In the genomic region with DNA sequence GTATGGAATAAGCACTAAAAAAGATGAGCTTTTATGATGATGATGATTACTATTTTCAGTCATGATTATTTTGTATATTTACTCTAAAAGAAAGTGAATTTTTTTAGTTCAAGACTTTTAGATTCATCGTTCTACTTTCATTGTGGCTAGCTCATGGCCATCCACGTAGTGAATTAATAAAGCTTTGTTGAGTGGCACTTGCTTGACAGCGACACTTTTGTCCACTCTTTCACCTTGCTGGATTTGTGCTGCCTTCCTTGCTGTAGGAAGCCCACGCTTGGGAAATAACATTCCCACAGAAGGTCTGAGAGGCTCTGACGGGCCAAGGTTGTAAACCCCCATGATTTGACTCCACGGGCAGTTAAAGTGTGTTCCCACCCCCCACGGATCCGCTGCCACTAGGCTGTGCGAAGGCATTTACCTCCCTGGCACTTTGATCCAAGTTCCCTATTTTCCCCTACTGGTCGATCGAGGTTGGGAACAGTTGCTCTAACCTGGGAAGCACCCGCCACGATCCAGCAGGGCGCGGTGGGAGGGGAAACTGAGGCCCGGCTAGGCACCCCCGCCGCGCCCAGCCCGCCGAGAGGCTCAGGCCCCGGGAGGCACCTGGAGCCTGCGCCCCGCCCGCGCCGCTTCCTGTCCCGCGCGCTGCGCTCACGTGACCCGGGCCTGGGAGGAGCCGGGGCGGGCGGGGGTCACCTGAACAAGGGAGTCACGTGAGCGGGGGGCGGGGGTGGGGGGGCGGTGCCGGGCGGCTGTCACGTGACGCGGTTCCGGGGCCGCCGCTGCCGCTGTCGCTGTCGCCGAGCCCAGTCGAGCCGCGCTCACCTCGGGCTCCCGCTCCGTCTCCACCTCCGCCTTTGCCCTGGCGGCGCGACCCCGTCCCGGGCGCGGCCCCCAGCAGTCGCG, we compare ENCODE assay signal across 1 cellular context.
TF ChIP-seq lines count a peak whose summit lies in the region.

A gene with protein sequence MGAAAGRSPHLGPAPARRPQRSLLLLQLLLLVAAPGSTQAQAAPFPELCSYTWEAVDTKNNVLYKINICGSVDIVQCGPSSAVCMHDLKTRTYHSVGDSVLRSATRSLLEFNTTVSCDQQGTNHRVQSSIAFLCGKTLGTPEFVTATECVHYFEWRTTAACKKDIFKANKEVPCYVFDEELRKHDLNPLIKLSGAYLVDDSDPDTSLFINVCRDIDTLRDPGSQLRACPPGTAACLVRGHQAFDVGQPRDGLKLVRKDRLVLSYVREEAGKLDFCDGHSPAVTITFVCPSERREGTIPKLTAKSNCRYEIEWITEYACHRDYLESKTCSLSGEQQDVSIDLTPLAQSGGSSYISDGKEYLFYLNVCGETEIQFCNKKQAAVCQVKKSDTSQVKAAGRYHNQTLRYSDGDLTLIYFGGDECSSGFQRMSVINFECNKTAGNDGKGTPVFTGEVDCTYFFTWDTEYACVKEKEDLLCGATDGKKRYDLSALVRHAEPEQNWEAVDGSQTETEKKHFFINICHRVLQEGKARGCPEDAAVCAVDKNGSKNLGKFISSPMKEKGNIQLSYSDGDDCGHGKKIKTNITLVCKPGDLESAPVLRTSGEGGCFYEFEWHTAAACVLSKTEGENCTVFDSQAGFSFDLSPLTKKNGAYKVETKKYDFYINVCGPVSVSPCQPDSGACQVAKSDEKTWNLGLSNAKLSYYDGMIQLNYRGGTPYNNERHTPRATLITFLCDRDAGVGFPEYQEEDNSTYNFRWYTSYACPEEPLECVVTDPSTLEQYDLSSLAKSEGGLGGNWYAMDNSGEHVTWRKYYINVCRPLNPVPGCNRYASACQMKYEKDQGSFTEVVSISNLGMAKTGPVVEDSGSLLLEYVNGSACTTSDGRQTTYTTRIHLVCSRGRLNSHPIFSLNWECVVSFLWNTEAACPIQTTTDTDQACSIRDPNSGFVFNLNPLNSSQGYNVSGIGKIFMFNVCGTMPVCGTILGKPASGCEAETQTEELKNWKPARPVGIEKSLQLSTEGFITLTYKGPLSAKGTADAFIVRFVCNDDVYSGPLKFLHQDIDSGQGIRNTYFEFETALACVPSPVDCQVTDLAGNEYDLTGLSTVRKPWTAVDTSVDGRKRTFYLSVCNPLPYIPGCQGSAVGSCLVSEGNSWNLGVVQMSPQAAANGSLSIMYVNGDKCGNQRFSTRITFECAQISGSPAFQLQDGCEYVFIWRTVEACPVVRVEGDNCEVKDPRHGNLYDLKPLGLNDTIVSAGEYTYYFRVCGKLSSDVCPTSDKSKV (N-terminal part only) (plus strand): TSS at position 788 of the 909 bp plus-strand sequence. CDS start 165 bp downstream, outside the sequence.

TF ChIP-seq in HepG2, 621 proteins besides CTCF, POLR2A, EP300 and RAD21 (continued from another document and continues in another):
- TF ChIP-seq, protein P1, sequence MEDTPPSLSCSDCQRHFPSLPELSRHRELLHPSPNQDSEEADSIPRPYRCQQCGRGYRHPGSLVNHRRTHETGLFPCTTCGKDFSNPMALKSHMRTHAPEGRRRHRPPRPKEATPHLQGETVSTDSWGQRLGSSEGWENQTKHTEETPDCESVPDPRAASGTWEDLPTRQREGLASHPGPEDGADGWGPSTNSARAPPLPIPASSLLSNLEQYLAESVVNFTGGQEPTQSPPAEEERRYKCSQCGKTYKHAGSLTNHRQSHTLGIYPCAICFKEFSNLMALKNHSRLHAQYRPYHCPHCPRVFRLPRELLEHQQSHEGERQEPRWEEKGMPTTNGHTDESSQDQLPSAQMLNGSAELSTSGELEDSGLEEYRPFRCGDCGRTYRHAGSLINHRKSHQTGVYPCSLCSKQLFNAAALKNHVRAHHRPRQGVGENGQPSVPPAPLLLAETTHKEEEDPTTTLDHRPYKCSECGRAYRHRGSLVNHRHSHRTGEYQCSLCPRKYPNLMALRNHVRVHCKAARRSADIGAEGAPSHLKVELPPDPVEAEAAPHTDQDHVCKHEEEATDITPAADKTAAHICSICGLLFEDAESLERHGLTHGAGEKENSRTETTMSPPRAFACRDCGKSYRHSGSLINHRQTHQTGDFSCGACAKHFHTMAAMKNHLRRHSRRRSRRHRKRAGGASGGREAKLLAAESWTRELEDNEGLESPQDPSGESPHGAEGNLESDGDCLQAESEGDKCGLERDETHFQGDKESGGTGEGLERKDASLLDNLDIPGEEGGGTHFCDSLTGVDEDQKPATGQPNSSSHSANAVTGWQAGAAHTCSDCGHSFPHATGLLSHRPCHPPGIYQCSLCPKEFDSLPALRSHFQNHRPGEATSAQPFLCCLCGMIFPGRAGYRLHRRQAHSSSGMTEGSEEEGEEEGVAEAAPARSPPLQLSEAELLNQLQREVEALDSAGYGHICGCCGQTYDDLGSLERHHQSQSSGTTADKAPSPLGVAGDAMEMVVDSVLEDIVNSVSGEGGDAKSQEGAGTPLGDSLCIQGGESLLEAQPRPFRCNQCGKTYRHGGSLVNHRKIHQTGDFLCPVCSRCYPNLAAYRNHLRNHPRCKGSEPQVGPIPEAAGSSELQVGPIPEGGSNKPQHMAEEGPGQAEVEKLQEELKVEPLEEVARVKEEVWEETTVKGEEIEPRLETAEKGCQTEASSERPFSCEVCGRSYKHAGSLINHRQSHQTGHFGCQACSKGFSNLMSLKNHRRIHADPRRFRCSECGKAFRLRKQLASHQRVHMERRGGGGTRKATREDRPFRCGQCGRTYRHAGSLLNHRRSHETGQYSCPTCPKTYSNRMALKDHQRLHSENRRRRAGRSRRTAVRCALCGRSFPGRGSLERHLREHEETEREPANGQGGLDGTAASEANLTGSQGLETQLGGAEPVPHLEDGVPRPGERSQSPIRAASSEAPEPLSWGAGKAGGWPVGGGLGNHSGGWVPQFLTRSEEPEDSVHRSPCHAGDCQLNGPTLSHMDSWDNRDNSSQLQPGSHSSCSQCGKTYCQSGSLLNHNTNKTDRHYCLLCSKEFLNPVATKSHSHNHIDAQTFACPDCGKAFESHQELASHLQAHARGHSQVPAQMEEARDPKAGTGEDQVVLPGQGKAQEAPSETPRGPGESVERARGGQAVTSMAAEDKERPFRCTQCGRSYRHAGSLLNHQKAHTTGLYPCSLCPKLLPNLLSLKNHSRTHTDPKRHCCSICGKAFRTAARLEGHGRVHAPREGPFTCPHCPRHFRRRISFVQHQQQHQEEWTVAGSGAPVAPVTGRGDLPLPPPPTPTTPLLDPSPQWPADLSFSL (CRISPR knock-in tag; IDR thresholded peaks at IDR 0.05) = no peak
- no peak for TF ChIP-seq ZFP82 (CRISPR knock-in tag; IDR thresholded peaks at IDR 0.05; ENCODE audit: borderline replicate concordance)
- peak; percentile 78; the same call in 1 of the 2 replicates for TF ChIP-seq ZNF782 (CRISPR knock-in tag; IDR thresholded peaks at IDR 0.05; ENCODE audit: borderline replicate concordance)
- TF ChIP-seq MAF1 (CRISPR knock-in tag; IDR thresholded peaks at IDR 0.05; ENCODE audit: borderline replicate concordance) = peak; percentile 28; the same call in 1 of the 2 replicates
- TF ChIP-seq SP5 (CRISPR knock-in tag; IDR thresholded peaks at IDR 0.05; ENCODE audit: borderline replicate concordance, low read depth) = peak; percentile 72
- TF ChIP-seq, protein P2, sequence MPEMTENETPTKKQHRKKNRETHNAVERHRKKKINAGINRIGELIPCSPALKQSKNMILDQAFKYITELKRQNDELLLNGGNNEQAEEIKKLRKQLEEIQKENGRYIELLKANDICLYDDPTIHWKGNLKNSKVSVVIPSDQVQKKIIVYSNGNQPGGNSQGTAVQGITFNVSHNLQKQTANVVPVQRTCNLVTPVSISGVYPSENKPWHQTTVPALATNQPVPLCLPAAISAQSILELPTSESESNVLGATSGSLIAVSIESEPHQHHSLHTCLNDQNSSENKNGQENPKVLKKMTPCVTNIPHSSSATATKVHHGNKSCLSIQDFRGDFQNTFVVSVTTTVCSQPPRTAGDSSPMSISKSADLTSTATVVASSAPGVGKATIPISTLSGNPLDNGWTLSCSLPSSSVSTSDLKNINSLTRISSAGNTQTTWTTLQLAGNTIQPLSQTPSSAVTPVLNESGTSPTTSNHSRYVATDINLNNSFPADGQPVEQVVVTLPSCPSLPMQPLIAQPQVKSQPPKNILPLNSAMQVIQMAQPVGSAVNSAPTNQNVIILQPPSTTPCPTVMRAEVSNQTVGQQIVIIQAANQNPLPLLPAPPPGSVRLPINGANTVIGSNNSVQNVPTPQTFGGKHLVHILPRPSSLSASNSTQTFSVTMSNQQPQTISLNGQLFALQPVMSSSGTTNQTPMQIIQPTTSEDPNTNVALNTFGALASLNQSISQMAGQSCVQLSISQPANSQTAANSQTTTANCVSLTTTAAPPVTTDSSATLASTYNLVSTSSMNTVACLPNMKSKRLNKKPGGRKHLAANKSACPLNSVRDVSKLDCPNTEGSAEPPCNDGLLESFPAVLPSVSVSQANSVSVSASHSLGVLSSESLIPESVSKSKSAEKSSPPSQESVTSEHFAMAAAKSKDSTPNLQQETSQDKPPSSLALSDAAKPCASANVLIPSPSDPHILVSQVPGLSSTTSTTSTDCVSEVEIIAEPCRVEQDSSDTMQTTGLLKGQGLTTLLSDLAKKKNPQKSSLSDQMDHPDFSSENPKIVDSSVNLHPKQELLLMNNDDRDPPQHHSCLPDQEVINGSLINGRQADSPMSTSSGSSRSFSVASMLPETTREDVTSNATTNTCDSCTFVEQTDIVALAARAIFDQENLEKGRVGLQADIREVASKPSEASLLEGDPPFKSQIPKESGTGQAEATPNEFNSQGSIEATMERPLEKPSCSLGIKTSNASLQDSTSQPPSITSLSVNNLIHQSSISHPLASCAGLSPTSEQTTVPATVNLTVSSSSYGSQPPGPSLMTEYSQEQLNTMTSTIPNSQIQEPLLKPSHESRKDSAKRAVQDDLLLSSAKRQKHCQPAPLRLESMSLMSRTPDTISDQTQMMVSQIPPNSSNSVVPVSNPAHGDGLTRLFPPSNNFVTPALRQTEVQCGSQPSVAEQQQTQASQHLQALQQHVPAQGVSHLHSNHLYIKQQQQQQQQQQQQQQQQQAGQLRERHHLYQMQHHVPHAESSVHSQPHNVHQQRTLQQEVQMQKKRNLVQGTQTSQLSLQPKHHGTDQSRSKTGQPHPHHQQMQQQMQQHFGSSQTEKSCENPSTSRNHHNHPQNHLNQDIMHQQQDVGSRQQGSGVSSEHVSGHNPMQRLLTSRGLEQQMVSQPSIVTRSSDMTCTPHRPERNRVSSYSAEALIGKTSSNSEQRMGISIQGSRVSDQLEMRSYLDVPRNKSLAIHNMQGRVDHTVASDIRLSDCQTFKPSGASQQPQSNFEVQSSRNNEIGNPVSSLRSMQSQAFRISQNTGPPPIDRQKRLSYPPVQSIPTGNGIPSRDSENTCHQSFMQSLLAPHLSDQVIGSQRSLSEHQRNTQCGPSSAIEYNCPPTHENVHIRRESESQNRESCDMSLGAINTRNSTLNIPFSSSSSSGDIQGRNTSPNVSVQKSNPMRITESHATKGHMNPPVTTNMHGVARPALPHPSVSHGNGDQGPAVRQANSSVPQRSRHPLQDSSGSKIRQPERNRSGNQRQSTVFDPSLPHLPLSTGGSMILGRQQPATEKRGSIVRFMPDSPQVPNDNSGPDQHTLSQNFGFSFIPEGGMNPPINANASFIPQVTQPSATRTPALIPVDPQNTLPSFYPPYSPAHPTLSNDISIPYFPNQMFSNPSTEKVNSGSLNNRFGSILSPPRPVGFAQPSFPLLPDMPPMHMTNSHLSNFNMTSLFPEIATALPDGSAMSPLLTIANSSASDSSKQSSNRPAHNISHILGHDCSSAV (CRISPR knock-in tag; IDR thresholded peaks at IDR 0.05; ENCODE audit: borderline replicate concordance) = no peak
- 0 out of 2 replicates have a peak, but pooled peaks have one; percentile 35 for TF ChIP-seq ZKSCAN5 (CRISPR knock-in tag; IDR thresholded peaks at IDR 0.05)
- TF ChIP-seq XRCC5 (optimal IDR thresholded peaks at IDR 0.05; ENCODE audit: low read length) = peak; percentile 73
- peak; percentile 50; the same call in 1 of the 2 replicates for TF ChIP-seq JUN (CRISPR knock-in tag; IDR thresholded peaks at IDR 0.05)
- TF ChIP-seq ZNF724P (CRISPR knock-in tag; IDR thresholded peaks at IDR 0.05; ENCODE audit: borderline replicate concordance) = peak; percentile 92
- TF ChIP-seq ZIK1 (CRISPR knock-in tag; IDR thresholded peaks at IDR 0.05; ENCODE audit: borderline replicate concordance, low read depth) = no peak
- TF ChIP-seq ZNF431 (CRISPR knock-in tag; IDR thresholded peaks at IDR 0.05; ENCODE audit: borderline replicate concordance, low read depth) = 0 out of 2 replicates have a peak, but pooled peaks have one; percentile 42
- 0 out of 2 replicates have a peak, but pooled peaks have one; percentile 63 for TF ChIP-seq MTA1 (CRISPR knock-in tag; IDR thresholded peaks at IDR 0.05; ENCODE audit: borderline replicate concordance)
- TF ChIP-seq ETV6 (CRISPR knock-in tag; conservative IDR thresholded peaks at IDR 0.05) = peak; percentile 88
- no peak for TF ChIP-seq HNRNPL (IDR thresholded peaks at IDR 0.05; ENCODE audit: low read depth, low read length)
- TF ChIP-seq ZNF75D (CRISPR knock-in tag; IDR thresholded peaks at IDR 0.05; ENCODE audit: borderline replicate concordance) = no peak
- TF ChIP-seq KDM4B (CRISPR knock-in tag; IDR thresholded peaks at IDR 0.05) = no peak; the same call in 1 of the 2 replicates
- TF ChIP-seq SYNCRIP (IDR thresholded peaks at IDR 0.05; ENCODE audit: insufficient read depth, low read depth, low read length) = no peak
- TF ChIP-seq ZNF746 (CRISPR knock-in tag; IDR thresholded peaks at IDR 0.05) = no peak
- TF ChIP-seq, protein P3, sequence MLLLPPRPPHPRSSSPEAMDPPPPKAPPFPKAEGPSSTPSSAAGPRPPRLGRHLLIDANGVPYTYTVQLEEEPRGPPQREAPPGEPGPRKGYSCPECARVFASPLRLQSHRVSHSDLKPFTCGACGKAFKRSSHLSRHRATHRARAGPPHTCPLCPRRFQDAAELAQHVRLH (CRISPR knock-in tag; IDR thresholded peaks at IDR 0.05; ENCODE audit: borderline replicate concordance, low read depth) = peak; percentile 71; the same call in 1 of the 2 replicates
- TF ChIP-seq, protein P4, sequence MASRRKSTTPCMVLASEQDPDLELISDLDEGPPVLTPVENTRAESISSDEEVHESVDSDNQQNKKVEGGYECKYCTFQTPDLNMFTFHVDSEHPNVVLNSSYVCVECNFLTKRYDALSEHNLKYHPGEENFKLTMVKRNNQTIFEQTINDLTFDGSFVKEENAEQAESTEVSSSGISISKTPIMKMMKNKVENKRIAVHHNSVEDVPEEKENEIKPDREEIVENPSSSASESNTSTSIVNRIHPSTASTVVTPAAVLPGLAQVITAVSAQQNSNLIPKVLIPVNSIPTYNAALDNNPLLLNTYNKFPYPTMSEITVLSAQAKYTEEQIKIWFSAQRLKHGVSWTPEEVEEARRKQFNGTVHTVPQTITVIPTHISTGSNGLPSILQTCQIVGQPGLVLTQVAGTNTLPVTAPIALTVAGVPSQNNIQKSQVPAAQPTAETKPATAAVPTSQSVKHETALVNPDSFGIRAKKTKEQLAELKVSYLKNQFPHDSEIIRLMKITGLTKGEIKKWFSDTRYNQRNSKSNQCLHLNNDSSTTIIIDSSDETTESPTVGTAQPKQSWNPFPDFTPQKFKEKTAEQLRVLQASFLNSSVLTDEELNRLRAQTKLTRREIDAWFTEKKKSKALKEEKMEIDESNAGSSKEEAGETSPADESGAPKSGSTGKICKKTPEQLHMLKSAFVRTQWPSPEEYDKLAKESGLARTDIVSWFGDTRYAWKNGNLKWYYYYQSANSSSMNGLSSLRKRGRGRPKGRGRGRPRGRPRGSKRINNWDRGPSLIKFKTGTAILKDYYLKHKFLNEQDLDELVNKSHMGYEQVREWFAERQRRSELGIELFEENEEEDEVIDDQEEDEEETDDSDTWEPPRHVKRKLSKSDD (CRISPR knock-in tag; IDR thresholded peaks at IDR 0.05; ENCODE audit: low read depth) = no peak
- TF ChIP-seq TRIM24 (CRISPR knock-in tag; IDR thresholded peaks at IDR 0.05) = no peak
- TF ChIP-seq, protein P5, sequence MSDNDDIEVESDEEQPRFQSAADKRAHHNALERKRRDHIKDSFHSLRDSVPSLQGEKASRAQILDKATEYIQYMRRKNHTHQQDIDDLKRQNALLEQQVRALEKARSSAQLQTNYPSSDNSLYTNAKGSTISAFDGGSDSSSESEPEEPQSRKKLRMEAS (IDR thresholded peaks at IDR 0.05) = peak; percentile 91
- no peak for TF ChIP-seq ZNF30 (CRISPR knock-in tag; IDR thresholded peaks at IDR 0.05)
